Comparison of ENCODE assay signal across 19 cellular contexts in the genomic region with DNA sequence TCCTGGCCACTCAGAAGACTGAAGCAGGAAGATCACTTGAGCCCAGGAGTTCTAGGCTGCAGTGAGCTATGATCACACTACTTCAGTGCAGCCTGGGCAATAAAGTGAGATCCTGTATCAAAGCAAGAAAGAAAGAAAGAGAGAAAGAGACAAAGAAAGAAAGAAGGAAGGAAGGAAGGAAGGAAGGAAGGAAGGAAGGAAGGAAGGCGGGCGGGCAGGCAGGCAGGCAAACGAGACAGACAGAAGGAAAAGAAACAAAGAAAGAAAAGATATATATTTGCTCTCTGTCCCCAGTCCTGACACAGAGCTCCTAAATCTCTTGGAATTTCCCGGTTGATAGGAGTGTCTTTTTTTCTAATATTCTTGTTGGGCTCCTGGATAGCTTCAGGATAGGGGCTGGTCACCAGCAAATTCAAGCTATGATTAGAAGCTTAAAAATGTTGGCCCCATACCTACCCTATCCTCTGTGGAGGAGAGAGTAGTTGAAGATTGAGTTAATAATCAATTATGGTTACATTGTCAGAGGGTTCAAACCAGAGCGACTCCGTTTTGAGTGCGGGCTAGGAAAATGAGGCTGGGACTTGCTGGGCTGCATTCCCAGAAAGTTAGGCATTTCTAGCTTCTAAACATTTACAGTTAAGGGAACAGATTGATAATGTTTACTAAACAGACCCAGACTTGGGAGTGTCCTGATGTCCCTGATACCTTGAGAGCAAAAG. TPM values are rescaled to one million over a fixed set of nuclear protein-coding genes. Genes with fewer than 3 reads are reported as not detected.
DNase-seq lines count a peak whose midpoint lies in the region; FAIRE-seq and TF ChIP-seq lines count a peak whose summit lies in the region.
"Had no signal": no experiment of that assay in that cellular context is flagged by ENCODE, and none has a peak within 500 bp of the region (broad histone marks: within the 10 kb centered on the region; RNA-seq: fewer than 3 reads in every experiment).

No MANE protein-coding gene starts in this region.

- H3K9me3 Mint-ChIP-seq in Caco-2 (ENCODE audit: unreplicated experiment) (no peaks in the 10 kb centered on the region), progenitor cell of endocrine pancreas (ENCODE audit: low read depth) (no peaks in the 10 kb centered on the region)

- no TSS peak for BruUV-seq in Caco-2 (replicated peaks; lab: Mats Ljungman, UMichigan)

- no peaks in the 10 kb centered on the region for H3K27me3 Mint-ChIP-seq in Caco-2 (ENCODE audit: insufficient read depth, unreplicated experiment)
- H3K27me3 Mint-ChIP-seq in progenitor cell of endocrine pancreas: no peaks in the 10 kb centered on the region

- H3K27me3 ChIP-seq in Caco-2 (replicated peaks; ENCODE audit: control insufficient read depth, insufficient read depth, low read length): no peaks in the 10 kb centered on the region
- no peaks in the 10 kb centered on the region for H3K27me3 ChIP-seq in ascending aorta
- H3K27me3 ChIP-seq: Peyer's patch had no signal

- TF ChIP-seq CTCF in Caco-2 (IDR thresholded peaks at IDR 0.05; ENCODE audit: insufficient read depth in 1 of 2, low read depth in 1 of 2, low read length in 1 of 2, severe bottlenecking in 1 of 2, unreplicated experiment in 1 of 2): no peak
- no peak for TF ChIP-seq CTCF in progenitor cell of endocrine pancreas (IDR thresholded peaks at IDR 0.05; ENCODE audit: unreplicated experiment)
- TF ChIP-seq CTCF in ascending aorta (IDR thresholded peaks at IDR 0.05): no peak
- no peak for TF ChIP-seq CTCF in D721Med (IDR thresholded peaks at IDR 0.05; ENCODE audit: insufficient read depth, missing control alignments)

- H3K4me3 Mint-ChIP-seq in Caco-2 (ENCODE audit: unreplicated experiment) (peak overlapping the region; percentile 22), progenitor cell of endocrine pancreas (ENCODE audit: low read depth) (no peak overlapping the region)
- H3K4me3 Mint-ChIP-seq: B cell had no signal

- peaks cover 20% of the 10 kb centered on the region for H3K4me1 Mint-ChIP-seq in Caco-2 (ENCODE audit: low read depth, unreplicated experiment)
- peaks cover 27% of the 10 kb centered on the region for H3K4me1 Mint-ChIP-seq in progenitor cell of endocrine pancreas (ENCODE audit: low read depth)

- intact Hi-C loops in Caco-2 (cut with micrococcal nuclease; ENCODE audit: unreplicated experiment): no loop called here
- intact Hi-C loops in ascending aorta (cut with DNase I): no loop called here

- CTCF ChIA-PET in Caco-2 (lab: Charles Lee): interaction anchor here (0.7 to 0.8 kb wide), 2 partner anchors 48 to 338 kb away, joined by 3 to 5 read pairs; no protein-coding TSS in a partner anchor

- H3K36me3 ChIP-seq in Caco-2 (ENCODE audit: control insufficient read depth, insufficient read depth, low read length) (no peaks in the 10 kb centered on the region), SK-N-MC (ENCODE audit: insufficient read depth, low read length) (no peaks in the 10 kb centered on the region), ascending aorta (no peaks in the 10 kb centered on the region)
- H3K36me3 ChIP-seq: Peyer's patch had no signal

- FAIRE-seq in D721Med (lab: Jason Lieb, UNC): no peak
- FAIRE-seq: GM12878, GM18507 had no signal

- POLR2A ChIA-PET in Caco-2 (lab: Charles Lee): no interaction called here

- H3K9me3 ChIP-seq in Caco-2: no peaks in the 10 kb centered on the region
- H3K9me3 ChIP-seq in SK-N-MC (ENCODE audit: low read depth, low read length): no peaks in the 10 kb centered on the region
- H3K9me3 ChIP-seq in ascending aorta: no peaks in the 10 kb centered on the region
- H3K9me3 ChIP-seq: Peyer's patch had no signal

- H3K4me3 ChIP-seq in Caco-2 (ENCODE audit: low read depth, low read length) (no peak overlapping the region), SK-N-MC (no peak overlapping the region), ascending aorta (no peak overlapping the region)
- H3K4me3 ChIP-seq: GM12878, Peyer's patch had no signal

- H3K36me3 Mint-ChIP-seq in Caco-2 (ENCODE audit: insufficient read depth, unreplicated experiment) (no peaks in the 10 kb centered on the region), progenitor cell of endocrine pancreas (ENCODE audit: insufficient read depth) (no peaks in the 10 kb centered on the region)

- H3K27ac Mint-ChIP-seq in Caco-2 (ENCODE audit: unreplicated experiment): peak overlapping the region; percentile 67
- peak overlapping the region; percentile 11 for H3K27ac Mint-ChIP-seq in progenitor cell of endocrine pancreas
- H3K27ac Mint-ChIP-seq: B cell had no signal

- H3K4me1 ChIP-seq in Caco-2: peaks cover 16% of the 10 kb centered on the region
- peaks cover 0 to 3% of the 10 kb centered on the region in 2 donors for H3K4me1 ChIP-seq in ascending aorta

- DNase-seq in Caco-2 (peak; percentile 42 to 57), SK-N-MC (ENCODE audit: low read depth, low spot score) (no peak), kidney tubule cell (ENCODE audit: low spot score) (peak; percentile 95), progenitor cell of endocrine pancreas (ENCODE audit: low spot score, unreplicated experiment) (no peak), ascending aorta (ENCODE audit: low spot score in 2 of 2) (no peak), D721Med (ENCODE audit: insufficient read length, low spot score) (no peak), epidermal melanocyte (ENCODE audit: insufficient read length, low spot score) (no peak)
- DNase-seq in activated CD4-positive, CD25-positive, alpha-beta regulatory T cell (lab: John Stamatoyannopoulos, UW): no peak
- DNase-seq: DMS153, NCI-H1417, NCI-H1930, NCI-H2171, NCI-H446 treated with DMSO at 0.1 percent for 48 hours, NCI-H82, Peyer's patch, SHP77 had no signal

- H3K9ac ChIP-seq in SK-N-MC (ENCODE audit: insufficient read length): no peak overlapping the region

- H3K27ac ChIP-seq in SK-N-MC: peak overlapping the region; percentile 70
- no peak overlapping the region for H3K27ac ChIP-seq in ascending aorta
- H3K27ac ChIP-seq: Peyer's patch had no signal

RNA-seq across cellular contexts. Expression of a gene that starts 3.3 kb away (rescaled TPM):
- 12.0 and 12.1 TPM in 2 replicates for total RNA-seq in Caco-2 (2022)
- total RNA-seq in progenitor cell of endocrine pancreas: 13.8 and 14.9 TPM in 2 replicates
- 13.1 TPM for total RNA-seq in ascending aorta

RNA-seq across cellular contexts. Expression of a gene that starts 16.5 kb away (rescaled TPM):
- total RNA-seq in Caco-2 (2022) (36.1 and 40.6 TPM in 2 replicates), progenitor cell of endocrine pancreas (89.1 and 92.2 TPM in 2 replicates), ascending aorta (28.6 TPM)

Comparison
In these comparisons a context has a peak if more than half of its experiments do, and no peak if none do; other contexts are left out.
1. DNase-seq: peak in Caco-2 (2 of 2) and kidney tubule cell (single experiment); none in SK-N-MC (single experiment), progenitor cell of endocrine pancreas (single experiment), ascending aorta (0 of 2), D721Med (single experiment), epidermal melanocyte (single experiment) and activated CD4-positive, CD25-positive, alpha-beta regulatory T cell (0 of 4).